In the genomic region with DNA sequence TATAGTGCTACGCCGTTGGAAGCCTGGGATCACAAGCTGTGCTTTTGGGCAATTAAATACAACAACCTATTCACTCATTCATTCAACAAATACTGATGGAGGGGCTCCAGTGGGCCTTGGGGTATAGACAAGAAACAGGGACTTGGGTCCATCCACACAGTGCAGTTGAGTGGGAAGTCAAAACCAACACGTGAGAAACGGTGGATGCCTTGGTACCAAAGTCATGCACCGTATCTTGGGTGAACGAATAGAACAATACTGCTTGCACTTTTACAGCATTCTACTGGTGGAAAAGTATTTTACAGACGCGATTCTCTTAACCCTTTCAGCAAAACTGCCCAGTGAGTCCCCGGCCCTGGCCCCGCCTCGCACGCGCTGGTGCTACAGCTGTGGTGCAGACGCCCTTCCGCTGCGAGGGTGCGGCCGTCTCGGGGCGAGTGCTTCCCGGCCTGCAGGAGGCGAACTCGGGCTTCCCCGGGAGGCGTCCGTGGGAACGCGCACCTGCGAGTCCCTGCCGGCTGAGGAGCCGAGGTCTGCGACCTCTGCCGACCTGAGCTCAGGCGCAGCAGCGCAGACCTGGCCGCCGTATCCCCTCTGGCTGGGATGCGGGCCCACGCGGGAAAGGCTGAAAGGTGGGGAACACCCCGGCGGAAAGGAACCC, we compare ENCODE assay signal across 8 cellular contexts. TPM values are rescaled to one million over a fixed set of nuclear protein-coding genes. Genes with fewer than 3 reads are reported as not detected.
DNase-seq lines count a peak whose midpoint lies in the region; ATAC-seq and TF ChIP-seq lines count a peak whose summit lies in the region.

No MANE protein-coding gene starts in this region.

- DNase-seq in AG04449 (ENCODE audit: low read depth, low spot score) (no peak), NCI-H82 treated with DMSO at 0.1 percent for 48 hours (lab: John Stamatoyannopoulos, UW; ENCODE audit: unreplicated experiment) (peak; percentile 50), epithelial cell of proximal tubule (ENCODE audit: low read depth) (no peak)
- peak; percentile 25 for DNase-seq in activated CD8-positive, alpha-beta memory T cell treated with anti-CD3 and anti-CD28 coated beads, Interleukin-2, amount 50 U/mL, for 1 hour (ENCODE audit: extremely low read depth)
- peak; percentile 33 for DNase-seq in stimulated activated CD8-positive, alpha-beta memory T cell treated with anti-CD3 and anti-CD28 coated beads, Interleukin-7, amount 100 ng/mL, for 24 hours (ENCODE audit: low read depth)

- H3K9me3 ChIP-seq in mucosa of stomach (ENCODE audit: control insufficient read depth, low read length) = no peaks in the 10 kb centered on the region

- peak; percentile 61 for ATAC-seq in GM18861 (IDR thresholded peaks at IDR 0.05; ENCODE audit: unreplicated experiment)
- ATAC-seq in HG03095 (IDR thresholded peaks at IDR 0.05; ENCODE audit: unreplicated experiment) = peak; percentile 56

- H3K4me3 ChIP-seq in AG04449 (ENCODE audit: low read depth, low read length) (peak overlapping the region; percentile 88), epithelial cell of proximal tubule (ENCODE audit: low read depth, low read length) (peak overlapping the region; percentile 61), mucosa of stomach (ENCODE audit: low read length) (peak overlapping the region; percentile 34)

- no peaks in the 10 kb centered on the region for H3K36me3 ChIP-seq in mucosa of stomach (ENCODE audit: control insufficient read depth, insufficient read depth, low read length)

- CTCF ChIA-PET in AG04449 (lab: Yijun Ruan, JAX) = interaction anchor here (0.8 to 3.1 kb wide), 10 partner anchors 9 to 294 kb away, joined by 3 to 15 read pairs (median 3); partner anchors contain the start of gene TNFRSF19

- POLR2A ChIA-PET in AG04449 (lab: Yijun Ruan, JAX) = interaction anchor here (1.0 kb wide), 1 partner anchor 9 kb away, joined by 4 read pairs; the partner anchor contains the start of gene TNFRSF19

- peak; percentile 84 for TF ChIP-seq CTCF in AG04449 (IDR thresholded peaks at IDR 0.05; ENCODE audit: insufficient read depth, low read length, missing control alignments)
- peak; percentile 68 for TF ChIP-seq CTCF in epithelial cell of proximal tubule (conservative IDR thresholded peaks at IDR 0.05; ENCODE audit: low read depth, low read length)

- H3K9ac ChIP-seq in mucosa of stomach (ENCODE audit: low read length) = peak overlapping the region; percentile 46

- peaks cover 13% of the 10 kb centered on the region for H3K27me3 ChIP-seq in mucosa of stomach (ENCODE audit: control insufficient read depth, insufficient read depth, low read length)

- no peaks in the 10 kb centered on the region for H3K4me1 ChIP-seq in mucosa of stomach (ENCODE audit: control insufficient read depth, insufficient read depth, low read length)

RNA-seq across cellular contexts. Expression of gene TNFRSF19, which starts 8.3 kb away (rescaled TPM):
- 7.3 and 8.4 TPM in 2 replicates for total RNA-seq in epithelial cell of proximal tubule

Comparison
In these comparisons a context has a peak if more than half of its experiments do, and no peak if none do; other contexts are left out.
1. DNase-seq: peak in NCI-H82 treated with DMSO at 0.1 percent for 48 hours (single experiment), activated CD8-positive, alpha-beta memory T cell treated with anti-CD3 and anti-CD28 coated beads, Interleukin-2, amount 50 U/mL, for 1 hour (single experiment) and stimulated activated CD8-positive, alpha-beta memory T cell treated with anti-CD3 and anti-CD28 coated beads, Interleukin-7, amount 100 ng/mL, for 24 hours (single experiment); none in AG04449 (single experiment) and epithelial cell of proximal tubule (single experiment).
2. H3K4me3 ChIP-seq: peak in every context shown above with its lines; median percentile 88 in AG04449; 61 in epithelial cell of proximal tubule; 34 in mucosa of stomach.